8 cellular contexts compared by ENCODE assay signal in genomic region chr16:10942352-10943297, GRCh38. TPM values are rescaled to one million over a fixed set of nuclear protein-coding genes. Genes with fewer than 3 reads are reported as not detected.
DNase-seq lines count a peak whose midpoint lies in the region; ATAC-seq and TF ChIP-seq lines count a peak whose summit lies in the region.

Gene DEXI (minus strand): TSS chr16:10942468. CDS start chr16:10942005, 463 bp downstream.

- peak within 1 kb of the TSS; percentile 80 to 82 for H3K9ac ChIP-seq in colonic mucosa (ENCODE audit: low read depth in 2 of 2, low read length in 2 of 2)

- no peaks in the 10 kb centered on the region for H3K9me3 ChIP-seq in colonic mucosa

- peak within 1 kb of the TSS; percentile 39 for H3K27ac ChIP-seq in colonic mucosa

- peaks cover 29% of the 10 kb centered on the region for H3K4me1 ChIP-seq in colonic mucosa

- ATAC-seq in GM19043 (IDR thresholded peaks at IDR 0.05; ENCODE audit: low read depth, unreplicated experiment) = peak; percentile 60
- peak; percentile 68 for ATAC-seq in HG03354 (IDR thresholded peaks at IDR 0.05; ENCODE audit: poor library complexity, severe bottlenecking, unreplicated experiment)

- no peaks in the 10 kb centered on the region for H3K27me3 ChIP-seq in colonic mucosa

- H3K4me3 ChIP-seq in colonic mucosa = peak within 1 kb of the TSS; percentile 79

- TF ChIP-seq CTCF in colonic mucosa (IDR thresholded peaks at IDR 0.05) = no peak

- peak; percentile 81 to 85 for DNase-seq in AML-193 (lab: John Stamatoyannopoulos, UW)
- DNase-seq in NCI-H510A treated with DMSO at 0.1 percent for 48 hours (lab: John Stamatoyannopoulos, UW) = peak; percentile 81
- peak; percentile 95 for DNase-seq in activated CD4-positive, alpha-beta T cell treated with anti-CD3 and anti-CD28 coated beads for 48 hours
- peak; percentile 95 for DNase-seq in colonic mucosa
- peak; percentile 97 for DNase-seq in left kidney (ENCODE audit: low read depth, low spot score)
- DNase-seq in stimulated activated CD4-positive, alpha-beta T cell treated with anti-CD3 and anti-CD28 coated beads, Interleukin-2, amount 100 ng/mL, for 24 hours = peak; percentile 95

- intact Hi-C loops in colonic mucosa (cut with DNase I) = no loop called here

- H3K36me3 ChIP-seq in colonic mucosa = no peaks in the 10 kb centered on the region

RNA-seq across cellular contexts. Expression of gene DEXI, which starts in this region (rescaled TPM):
- 10 to 100 TPM; 23.8 to 29.5 TPM for total RNA-seq in colonic mucosa

Comparison
In these comparisons a context has a peak if more than half of its experiments do, and no peak if none do; other contexts are left out.
1. Peak in every context shown above with its lines: DNase-seq, ATAC-seq, H3K4me3 ChIP-seq and H3K27ac ChIP-seq.